Comparison of ENCODE assay signal across 17 cellular contexts in genomic region chr18:59377938-59378337, GRCh38. TPM values are rescaled to one million over a fixed set of nuclear protein-coding genes. Genes with fewer than 3 reads are reported as not detected.
DNase-seq lines count a peak whose midpoint lies in the region; ATAC-seq and TF ChIP-seq lines count a peak whose summit lies in the region.
"Had no signal": no experiment of that assay in that cellular context is flagged by ENCODE, and none has a peak within 500 bp of the region (broad histone marks: within the 10 kb centered on the region; RNA-seq: fewer than 3 reads in every experiment).

No MANE protein-coding gene starts in this region.

- H3K4me1 Mint-ChIP-seq in activated naive CD8-positive, alpha-beta T cell treated with anti-CD3 and anti-CD28 coated beads for 36 hours, result peaks cover 17% of the 10 kb centered on the region
- peaks cover 14% of the 10 kb centered on the region for H3K4me1 Mint-ChIP-seq in stimulated activated memory B cell treated with anti-CD40 and anti-IgM and Interleukin-4, amounts not matched to agents 10 μg/mL and 1 μg/mL and 100 μg/mL, for 72 hours
- H3K4me1 Mint-ChIP-seq in H9, result peaks cover 12 to 22% of the 10 kb centered on the region in 2 experiments

- no peaks in the 10 kb centered on the region for H3K79me1 ChIP-seq in H9 (ENCODE audit: insufficient read depth, low read depth, low read length, poor library complexity, severe bottlenecking)

- H3K56ac ChIP-seq in H9 (ENCODE audit: insufficient read length, low read depth, low read length), result no peak overlapping the region

- H2BK15ac ChIP-seq in H9 (ENCODE audit: low read depth, low read length), result no peak overlapping the region

- H3K27me3 ChIP-seq in H9 (ENCODE audit: insufficient read depth, low read length), result no peaks in the 10 kb centered on the region
- H3K27me3 ChIP-seq: BE2C had no signal

- no peak overlapping the region for H3K18ac ChIP-seq in H9 (ENCODE audit: insufficient read length, low read depth, low read length)

- peaks cover 32% of the 10 kb centered on the region for H3K27me3 Mint-ChIP-seq in activated naive CD8-positive, alpha-beta T cell treated with anti-CD3 and anti-CD28 coated beads for 36 hours
- H3K27me3 Mint-ChIP-seq in stimulated activated memory B cell treated with anti-CD40 and anti-IgM and Interleukin-4, amounts not matched to agents 10 μg/mL and 1 μg/mL and 100 μg/mL, for 72 hours, result peaks cover 35% of the 10 kb centered on the region
- H3K27me3 Mint-ChIP-seq in H9 (ENCODE audit: low read depth), result peaks cover 35% of the 10 kb centered on the region

- no peak overlapping the region for H3K9ac ChIP-seq in H9 (ENCODE audit: extremely low read depth, insufficient read length, low read length)

- H2BK120ac ChIP-seq in H9 (ENCODE audit: low read depth, low read length, poor library complexity, severe bottlenecking), result no peak overlapping the region

- H4K20me1 ChIP-seq in H9 (ENCODE audit: control insufficient read depth, insufficient read depth, insufficient read length), result no peaks in the 10 kb centered on the region

- TF ChIP-seq CTCF in H9 (conservative IDR thresholded peaks at IDR 0.05), result no peak

- no peak overlapping the region for H2BK20ac ChIP-seq in H9 (ENCODE audit: low read depth, low read length, poor library complexity, severe bottlenecking)

- H3K9me3 Mint-ChIP-seq in activated naive CD4-positive, alpha-beta T cell treated with anti-CD3 and anti-CD28 coated beads, Interleukin-2, amount 50 U/mL, for 72 hours, result no peaks in the 10 kb centered on the region
- H3K9me3 Mint-ChIP-seq in activated naive CD8-positive, alpha-beta T cell treated with anti-CD3 and anti-CD28 coated beads for 36 hours, result no peaks in the 10 kb centered on the region
- no peaks in the 10 kb centered on the region for H3K9me3 Mint-ChIP-seq in stimulated activated memory B cell treated with anti-CD40 and anti-IgM and Interleukin-4, amounts not matched to agents 10 μg/mL and 1 μg/mL and 100 μg/mL, for 72 hours
- H3K9me3 Mint-ChIP-seq in H9, result no peaks in the 10 kb centered on the region; a peak in 1 of 5 replicates
- H3K9me3 Mint-ChIP-seq: CD8-positive, alpha-beta T cell; HFFc6 had no signal

- no peak overlapping the region for H4K91ac ChIP-seq in H9 (ENCODE audit: insufficient read length, low read depth, low read length)

- no peak overlapping the region for H2BK12ac ChIP-seq in H9 (ENCODE audit: insufficient read length, low read depth, low read length)

- no peak overlapping the region for H3K23ac ChIP-seq in H9 (ENCODE audit: insufficient read length, low read depth, low read length)

- peak overlapping the region in 1 of 2 donors; percentile 3 for H3K27ac Mint-ChIP-seq in activated naive CD4-positive, alpha-beta T cell treated with anti-CD3 and anti-CD28 coated beads, Interleukin-2, amount 50 U/mL, for 72 hours
- H3K27ac Mint-ChIP-seq in activated naive CD8-positive, alpha-beta T cell treated with anti-CD3 and anti-CD28 coated beads for 36 hours, result peak overlapping the region; percentile 46
- no peak overlapping the region for H3K27ac Mint-ChIP-seq in stimulated activated memory B cell treated with anti-CD40 and anti-IgM and Interleukin-4, amounts not matched to agents 10 μg/mL and 1 μg/mL and 100 μg/mL, for 72 hours
- H3K27ac Mint-ChIP-seq in H9, result no peak overlapping the region
- H3K27ac Mint-ChIP-seq: CD14-positive monocyte; CD8-positive, alpha-beta T cell; HFFc6 had no signal

- H4K8ac ChIP-seq in H9 (replicated peaks; ENCODE audit: insufficient read length, low read depth, low read length), result no peak overlapping the region

- no peak overlapping the region for H4K5ac ChIP-seq in H9 (ENCODE audit: insufficient read length, low read depth, low read length)

- ATAC-seq in activated naive CD4-positive, alpha-beta T cell treated with anti-CD3 and anti-CD28 coated beads, Interleukin-2, amount 50 U/mL, for 72 hours, result peak; percentile 83 to 88
- ATAC-seq in stimulated activated memory B cell treated with anti-CD40 and anti-IgM and Interleukin-4, amounts not matched to agents 10 μg/mL and 1 μg/mL and 100 μg/mL, for 72 hours, result peak; percentile 31
- ATAC-seq in HG02973 (IDR thresholded peaks at IDR 0.05; ENCODE audit: unreplicated experiment), result no peak
- ATAC-seq: A549; CD8-positive, alpha-beta T cell had no signal

- no peaks in the 10 kb centered on the region for H3K23me2 ChIP-seq in H9 (ENCODE audit: insufficient read length, low read depth, low read length, poor library complexity, severe bottlenecking)

- no peak for DNase-seq in activated naive CD4-positive, alpha-beta T cell treated with anti-CD3 and anti-CD28 coated beads, Interleukin-2, amount 50 U/mL, for 72 hours (ENCODE audit: low spot score in 2 of 2)
- no peak for DNase-seq in activated naive CD4-positive, alpha-beta T cell (lab: John Stamatoyannopoulos, UW)
- DNase-seq in activated naive CD8-positive, alpha-beta T cell treated with anti-CD3 and anti-CD28 coated beads for 36 hours, result no peak
- no peak for DNase-seq in RKO (ENCODE audit: low spot score)
- DNase-seq in H9, result no peak
- DNase-seq: BE2C; Caco-2; CD8-positive, alpha-beta T cell; DND-41; GDM1; HCEC 1CT; HFFc6 had no signal

- no peaks in the 10 kb centered on the region for H3K9me3 ChIP-seq in H9 (ENCODE audit: control insufficient read depth, low read depth, low read length)
- H3K9me3 ChIP-seq: A549, BE2C, Caco-2 had no signal

- no peak overlapping the region for H3K4me2 ChIP-seq in H9 (ENCODE audit: insufficient read depth, insufficient read length, low read length)
- H3K4me2 ChIP-seq: A549 had no signal

- H3K36me3 Mint-ChIP-seq in activated naive CD4-positive, alpha-beta T cell treated with anti-CD3 and anti-CD28 coated beads, Interleukin-2, amount 50 U/mL, for 72 hours, result peaks cover 0 to 7% of the 10 kb centered on the region in 2 donors
- no peaks in the 10 kb centered on the region for H3K36me3 Mint-ChIP-seq in activated naive CD8-positive, alpha-beta T cell treated with anti-CD3 and anti-CD28 coated beads for 36 hours
- H3K36me3 Mint-ChIP-seq in stimulated activated memory B cell treated with anti-CD40 and anti-IgM and Interleukin-4, amounts not matched to agents 10 μg/mL and 1 μg/mL and 100 μg/mL, for 72 hours, result no peaks in the 10 kb centered on the region
- no peaks in the 10 kb centered on the region for H3K36me3 Mint-ChIP-seq in H9 (ENCODE audit: insufficient read depth in 1 of 3, low read depth in 3 of 3)
- H3K36me3 Mint-ChIP-seq: CD14-positive monocyte; CD8-positive, alpha-beta T cell had no signal

- no peak overlapping the region for H2AK5ac ChIP-seq in H9 (ENCODE audit: insufficient read length, low read length)

- H3K27ac ChIP-seq in H9 (ENCODE audit: insufficient read length, low read depth, low read length), result no peak overlapping the region
- H3K27ac ChIP-seq: A549 had no signal

- H3T11ph ChIP-seq in H9 (ENCODE audit: low read length), result no peak overlapping the region

- H3K4ac ChIP-seq in H9 (ENCODE audit: low read depth, low read length), result no peak overlapping the region

- peaks cover 4% of the 10 kb centered on the region for H3K4me1 ChIP-seq in H9 (ENCODE audit: insufficient read depth, low read length)
- H3K4me1 ChIP-seq: A549, BE2C, Caco-2 had no signal

- no peak overlapping the region for H2AFZ ChIP-seq in H9 (ENCODE audit: low read length)

- no peaks in the 10 kb centered on the region for H3K79me2 ChIP-seq in H9 (ENCODE audit: insufficient read depth, low read length)

- no peak overlapping the region for H2BK5ac ChIP-seq in H9 (ENCODE audit: insufficient read length, low read length)

- no peak overlapping the region for H3K14ac ChIP-seq in H9 (ENCODE audit: insufficient read depth, low read length)

- H3K4me3 Mint-ChIP-seq in activated naive CD8-positive, alpha-beta T cell treated with anti-CD3 and anti-CD28 coated beads for 36 hours, result no peak overlapping the region
- H3K4me3 Mint-ChIP-seq in stimulated activated memory B cell treated with anti-CD40 and anti-IgM and Interleukin-4, amounts not matched to agents 10 μg/mL and 1 μg/mL and 100 μg/mL, for 72 hours, result no peak overlapping the region
- H3K4me3 Mint-ChIP-seq in H9, result no peak overlapping the region
- H3K4me3 Mint-ChIP-seq: CD14-positive monocyte; CD8-positive, alpha-beta T cell; HFFc6 had no signal

RNA-seq across cellular contexts. Expression of gene LMAN1, which starts 18.9 kb away (rescaled TPM):
- 100 to 1,000 TPM; 141 to 144 TPM for total RNA-seq in activated naive CD4-positive, alpha-beta T cell treated with anti-CD3 and anti-CD28 coated beads, Interleukin-2, amount 50 U/mL, for 72 hours
- total RNA-seq in activated naive CD8-positive, alpha-beta T cell treated with anti-CD3 and anti-CD28 coated beads for 36 hours, result 100 to 1,000 TPM; 118 TPM
- 61.1 and 63.6 TPM in 2 replicates for total RNA-seq in H9 (2021)

RNA-seq across cellular contexts. Expression of gene CPLX4, which starts 59.5 kb away (rescaled TPM):
- not detected for total RNA-seq in activated naive CD4-positive, alpha-beta T cell treated with anti-CD3 and anti-CD28 coated beads, Interleukin-2, amount 50 U/mL, for 72 hours
- not detected for total RNA-seq in activated naive CD8-positive, alpha-beta T cell treated with anti-CD3 and anti-CD28 coated beads for 36 hours
- not detected in 2 replicates for total RNA-seq in H9 (2021)
- total RNA-seq: Caco-2; CD8-positive, alpha-beta T cell; H1; HFFc6 had no signal
